In the genomic region with DNA sequence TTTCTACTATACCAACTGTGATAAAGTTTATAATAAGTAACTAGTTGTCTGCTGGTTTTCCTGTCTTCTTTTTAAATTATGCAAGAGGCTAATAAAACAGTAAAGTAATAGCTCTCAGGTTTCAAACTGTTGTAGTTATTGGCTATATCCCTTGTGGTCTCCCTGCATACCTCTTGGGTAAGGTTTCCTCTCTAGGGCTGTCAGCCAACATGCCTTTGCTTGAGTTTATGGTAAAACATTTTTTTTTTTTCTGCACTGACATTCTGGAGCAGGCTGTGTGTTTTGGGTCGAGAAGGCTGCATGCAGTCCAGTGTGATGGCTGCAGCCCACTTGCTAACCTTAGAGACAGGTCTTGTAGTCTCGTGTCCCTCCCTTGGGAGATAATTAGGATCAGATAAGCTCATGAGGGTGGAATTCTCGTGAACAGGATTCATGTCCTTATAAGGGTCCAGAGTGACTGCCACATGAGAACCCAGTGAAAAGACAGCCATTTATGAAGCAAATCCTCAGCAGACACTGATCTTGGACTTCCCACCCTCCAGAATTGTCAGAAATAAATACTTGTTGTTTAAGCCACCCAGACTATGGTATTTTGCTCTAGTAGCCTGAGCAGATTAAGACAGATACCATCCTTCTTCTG, we compare ENCODE assay signal across 16 cellular contexts.
DNase-seq lines count a peak whose midpoint lies in the region; TF ChIP-seq lines count a peak whose summit lies in the region.
"Had no signal": no experiment of that assay in that cellular context is flagged by ENCODE, and none has a peak within 500 bp of the region (broad histone marks: within the 10 kb centered on the region; RNA-seq: fewer than 3 reads in every experiment).

No MANE protein-coding gene starts in this region.

- in situ Hi-C loops in astrocyte of the spinal cord (cut with HindIII; ENCODE audit: low sequenced_read_pairs), result no loop called here

- H3K27ac ChIP-seq in OCI-LY7 (ENCODE audit: low read depth, low read length, poor library complexity, severe bottlenecking) (no peak overlapping the region), vagina (no peak overlapping the region)
- H3K27ac ChIP-seq: BLaER1, SJSA1, thyroid gland had no signal

- CTCF ChIA-PET in BJ (lab: Yijun Ruan, JAX) (no interaction called here), OCI-LY7 (lab: Charles Lee; ENCODE audit: unreplicated experiment) (no interaction called here)

- H3K4me3 ChIP-seq in BJ (ENCODE audit: low read depth, low read length), result no peak overlapping the region
- no peak overlapping the region for H3K4me3 ChIP-seq in astrocyte of the spinal cord (ENCODE audit: low read depth, low read length)
- H3K4me3 ChIP-seq in OCI-LY7 (ENCODE audit: low read depth, low read length, poor library complexity, severe bottlenecking), result no peak overlapping the region
- no peak overlapping the region for H3K4me3 ChIP-seq in vagina
- H3K4me3 ChIP-seq: BLaER1, SJSA1, thyroid gland had no signal

- no peaks in the 10 kb centered on the region for H3K9me2 ChIP-seq in OCI-LY7 (ENCODE audit: insufficient read depth, low read length)

- no peaks in the 10 kb centered on the region for H3K79me2 ChIP-seq in OCI-LY7 (ENCODE audit: insufficient read depth, low read depth, low read length)

- H3K4me1 ChIP-seq in OCI-LY7 (ENCODE audit: insufficient read depth, low read length, poor library complexity, severe bottlenecking) (no peaks in the 10 kb centered on the region), vagina (no peaks in the 10 kb centered on the region)
- H3K4me1 ChIP-seq: BLaER1, SJSA1, thyroid gland had no signal

- no peak for TF ChIP-seq CTCF in BJ (IDR thresholded peaks at IDR 0.05; ENCODE audit: insufficient read depth, low read depth, low read length)
- no peak for TF ChIP-seq CTCF in astrocyte of the spinal cord (IDR thresholded peaks at IDR 0.05; ENCODE audit: low read depth, low read length)
- no peak for TF ChIP-seq CTCF in OCI-LY7 (conservative IDR thresholded peaks at IDR 0.05; ENCODE audit: low read length)
- TF ChIP-seq CTCF in vagina (IDR thresholded peaks at IDR 0.05), result no peak

- no peak overlapping the region for H3K4me2 ChIP-seq in OCI-LY7 (ENCODE audit: low read length)
- H3K4me2 ChIP-seq: BLaER1 had no signal

- no peaks in the 10 kb centered on the region for H4K20me1 ChIP-seq in OCI-LY7 (ENCODE audit: insufficient read depth, low read length)
- H4K20me1 ChIP-seq: BLaER1 had no signal

- H3K27me3 ChIP-seq in BJ (ENCODE audit: control insufficient read depth, insufficient read depth, low read length) (no peaks in the 10 kb centered on the region), vagina (no peaks in the 10 kb centered on the region)
- H3K27me3 ChIP-seq: BLaER1, thyroid gland had no signal

- POLR2A ChIA-PET in BJ (lab: Charles Lee) (no interaction called here), OCI-LY7 (lab: Charles Lee) (no interaction called here)

- H3K9me3 ChIP-seq in OCI-LY7 (ENCODE audit: low read length) (no peaks in the 10 kb centered on the region), vagina (no peaks in the 10 kb centered on the region)
- H3K9me3 ChIP-seq: BLaER1, SJSA1, thyroid gland had no signal

- H2AFZ ChIP-seq in OCI-LY7 (ENCODE audit: low read length), result no peak overlapping the region

- no peaks in the 10 kb centered on the region for H3K36me3 ChIP-seq in BJ (ENCODE audit: control insufficient read depth, insufficient read depth, low read length)
- H3K36me3 ChIP-seq in OCI-LY7 (ENCODE audit: insufficient read depth, low read length), result no peaks in the 10 kb centered on the region
- H3K36me3 ChIP-seq in vagina, result no peaks in the 10 kb centered on the region
- H3K36me3 ChIP-seq: BLaER1, SJSA1, thyroid gland had no signal

- DNase-seq in BJ (ENCODE audit: low read depth) (peak; percentile 12), M059J (ENCODE audit: low read depth) (peak; percentile 81), astrocyte of the spinal cord (ENCODE audit: low read depth, low spot score) (peak; percentile 95), kidney glomerular epithelial cell (lab: John Stamatoyannopoulos, UW) (peak; percentile 86), OCI-LY7 (ENCODE audit: low spot score) (no peak), NCI-H774 (lab: John Stamatoyannopoulos, UW) (no peak), NCI-H2107 (lab: John Stamatoyannopoulos, UW) (no peak), vagina (ENCODE audit: extremely low spot score in 2 of 2) (no peak)
- DNase-seq: activated naive CD4-positive, alpha-beta T cell treated with Interleukin-2 at 50 U/mL for 16 hours; head of caudate nucleus; KG1; midbrain; NCI-H2227 treated with DMSO at 0.1 percent for 48 hours; thyroid gland had no signal

- no peak for TF ChIP-seq POLR2A in vagina (IDR thresholded peaks at IDR 0.05)

- intact Hi-C loops in OCI-LY7 (cut with micrococcal nuclease; ENCODE audit: unreplicated experiment), result no loop called here
- intact Hi-C loops in vagina (cut with DNase I), result no loop called here

- BruUV-seq in OCI-LY7 (replicated peaks; lab: Mats Ljungman, UMichigan), result no TSS peak

Comparison
In these comparisons a context has a peak if more than half of its experiments do, and no peak if none do; other contexts are left out.
1. DNase-seq: peak in BJ (single experiment), M059J (single experiment), astrocyte of the spinal cord (single experiment) and kidney glomerular epithelial cell (single experiment); none in OCI-LY7 (single experiment), NCI-H774 (single experiment), NCI-H2107 (single experiment) and vagina (0 of 2).